Comparison of ENCODE assay signal across 18 cellular contexts in the genomic region with DNA sequence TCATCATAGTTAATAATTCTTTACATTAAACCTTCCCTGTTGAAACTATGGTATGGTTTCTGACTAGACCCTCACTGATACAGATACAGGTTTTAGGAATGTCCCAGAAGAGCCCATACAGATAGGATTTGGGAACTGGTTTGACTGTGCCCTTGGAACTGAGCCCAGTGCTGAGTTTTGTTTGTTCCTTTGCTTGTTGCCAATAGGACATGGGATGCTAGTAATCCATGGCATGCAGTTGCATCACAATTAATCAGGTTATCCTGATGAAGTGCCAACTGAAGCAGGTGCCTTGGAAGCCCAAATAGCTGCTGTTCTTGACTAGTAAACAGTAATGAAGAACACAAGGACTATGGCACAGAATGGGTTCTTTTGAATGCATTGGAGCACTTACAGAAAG.
DNase-seq lines count a peak whose midpoint lies in the region; TF ChIP-seq lines count a peak whose summit lies in the region.
"Had no signal": no experiment of that assay in that cellular context is flagged by ENCODE, and none has a peak within 500 bp of the region (broad histone marks: within the 10 kb centered on the region; RNA-seq: fewer than 3 reads in every experiment).

No MANE protein-coding gene starts in this region.

- peak overlapping the region; percentile 76 for H3K27ac ChIP-seq in left ventricle myocardium inferior (replicated peaks)
- H3K27ac ChIP-seq: KMS-11, PC-9 had no signal

- DNase-seq in LNCaP clone FGC (ENCODE audit: low read depth) (peak; percentile 95), astrocyte of the hippocampus (ENCODE audit: low read depth, low spot score) (peak; percentile 20), left ventricle myocardium inferior (peak; percentile 18), retinal pigment epithelial cell (ENCODE audit: low read depth) (peak; percentile 12), NOMO-1 (lab: John Stamatoyannopoulos, UW; ENCODE audit: unreplicated experiment in 2 of 2) (no peak), NCI-H524 treated with DMSO at 0.1 percent for 48 hours (lab: John Stamatoyannopoulos, UW) (no peak), NCI-H748 treated with DMSO at 0.1 percent for 48 hours (lab: John Stamatoyannopoulos, UW) (no peak)
- DNase-seq: BE2C; Calu3; CD4-positive, alpha-beta memory T cell; DMS53; HFFc6; MG63; NCI-H1092; NCI-H146; NCI-H526; PC-9 had no signal

- peaks cover 25% of the 10 kb centered on the region for H3K4me1 ChIP-seq in left ventricle myocardium inferior
- H3K4me1 ChIP-seq: BE2C had no signal

- no peak overlapping the region for H3K4me3 ChIP-seq in LNCaP clone FGC (ENCODE audit: low read depth, low read length)
- H3K4me3 ChIP-seq in left ventricle myocardium inferior: no peak overlapping the region
- H3K4me3 ChIP-seq in retinal pigment epithelial cell (ENCODE audit: low read length): no peak overlapping the region
- H3K4me3 ChIP-seq: MG63, PC-9 had no signal

- H3K36me3 ChIP-seq in left ventricle myocardium inferior: peaks cover 6% of the 10 kb centered on the region
- H3K36me3 ChIP-seq: BE2C, MG63 had no signal

- peaks cover 14% of the 10 kb centered on the region for H3K9me3 ChIP-seq in left ventricle myocardium inferior (replicated peaks)
- H3K9me3 ChIP-seq: BE2C had no signal

- no peak for TF ChIP-seq CTCF in LNCaP clone FGC (IDR thresholded peaks at IDR 0.05; ENCODE audit: control insufficient read depth, extremely low read depth, insufficient read depth)
- TF ChIP-seq CTCF in left ventricle myocardium inferior (IDR thresholded peaks at IDR 0.05; ENCODE audit: borderline replicate concordance): no peak
- no peak for TF ChIP-seq CTCF in retinal pigment epithelial cell (conservative IDR thresholded peaks at IDR 0.05; ENCODE audit: low read depth, low read length)

- intact Hi-C loops in left ventricle myocardium inferior (cut with micrococcal nuclease): loop anchor here (10.0 kb wide), 1 partner anchor 136 kb away; no protein-coding TSS in a partner anchor

- no peaks in the 10 kb centered on the region for H3K27me3 ChIP-seq in left ventricle myocardium inferior (ENCODE audit: low read depth)
- H3K27me3 ChIP-seq: BE2C, MG63 had no signal

Comparison
In these comparisons a context has a peak if more than half of its experiments do, and no peak if none do; other contexts are left out.
1. DNase-seq: peak in LNCaP clone FGC (single experiment), astrocyte of the hippocampus (single experiment), left ventricle myocardium inferior (single experiment) and retinal pigment epithelial cell (single experiment); none in NOMO-1 (0 of 2), NCI-H524 treated with DMSO at 0.1 percent for 48 hours (single experiment) and NCI-H748 treated with DMSO at 0.1 percent for 48 hours (single experiment).